13 cellular contexts compared by ENCODE assay signal in the genomic region with DNA sequence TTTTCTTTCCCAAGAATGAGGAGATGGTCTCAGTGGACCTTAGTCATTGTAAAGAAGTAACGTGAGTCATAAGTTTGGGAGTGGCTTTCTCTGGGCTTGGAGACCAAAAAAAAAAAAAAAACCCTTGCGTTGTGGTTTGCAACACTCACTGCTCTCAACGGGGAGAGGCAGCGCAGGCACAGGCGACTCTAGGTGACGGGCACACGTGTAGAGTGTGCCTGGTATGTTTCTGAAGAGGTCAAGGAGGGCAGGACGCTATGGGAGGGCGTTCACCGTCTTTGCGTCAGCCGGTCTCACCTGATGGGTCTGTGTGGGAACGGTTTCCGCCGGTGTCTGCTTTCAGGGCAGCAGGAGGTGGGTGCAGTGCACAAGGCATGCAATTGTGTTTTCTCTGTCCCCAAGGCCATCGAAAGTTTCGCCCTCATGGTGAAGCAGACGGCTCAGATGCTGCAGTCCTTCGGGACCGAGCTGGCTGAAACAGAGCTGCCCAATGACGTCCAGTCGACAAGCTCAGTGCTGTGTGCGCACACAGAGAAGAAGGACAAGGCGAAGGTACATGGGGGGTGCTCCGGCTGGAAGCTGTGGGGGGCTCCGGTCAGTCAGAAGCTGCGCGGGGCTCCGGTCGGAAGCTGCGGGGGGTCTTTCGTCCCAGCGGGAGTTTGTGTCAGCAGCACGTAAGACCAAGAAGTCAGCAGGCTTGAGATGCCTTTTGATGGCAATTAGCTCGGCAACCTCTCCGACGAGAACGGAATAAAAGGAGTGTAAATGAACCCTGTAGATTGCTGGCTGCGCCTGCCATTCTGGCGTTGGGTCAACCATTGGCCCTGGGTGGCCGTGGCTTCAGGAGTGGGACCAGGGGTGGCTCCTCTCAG. TPM values are rescaled to one million over a fixed set of nuclear protein-coding genes. Genes with fewer than 3 reads are reported as not detected.
DNase-seq lines count a peak whose midpoint lies in the region; ATAC-seq, FAIRE-seq and TF ChIP-seq lines count a peak whose summit lies in the region.
"Had no signal": no experiment of that assay in that cellular context is flagged by ENCODE, and none has a peak within 500 bp of the region (broad histone marks: within the 10 kb centered on the region; RNA-seq: fewer than 3 reads in every experiment).

No MANE protein-coding gene starts in this region.

- H3K4me1 Mint-ChIP-seq in GM23338, result peaks cover 3% of the 10 kb centered on the region; the same call in 2 of the 3 replicates
- H3K4me1 Mint-ChIP-seq: stimulated activated memory B cell treated with anti-CD40 and anti-IgM and Interleukin-4, amounts not matched to agents 10 μg/mL and 1 μg/mL and 100 μg/mL, for 72 hours had no signal

- ATAC-seq in GM23338, result no peak
- no peak for ATAC-seq in HG02970 (IDR thresholded peaks at IDR 0.05; ENCODE audit: low FRiP score, unreplicated experiment)

- H3K4me2 ChIP-seq in GM23338, result no peak overlapping the region

- H3K36me3 Mint-ChIP-seq in GM23338 (ENCODE audit: low read depth), result no peaks in the 10 kb centered on the region; the same call in 2 of the 3 replicates
- H3K36me3 Mint-ChIP-seq: stimulated activated memory B cell treated with anti-CD40 and anti-IgM and Interleukin-4, amounts not matched to agents 10 μg/mL and 1 μg/mL and 100 μg/mL, for 72 hours had no signal

- DNase-seq in GM23338 (ENCODE audit: low spot score), result no peak
- DNase-seq in OCI-M1 (lab: John Stamatoyannopoulos, UW), result peak; percentile 42
- peak; percentile 92 for DNase-seq in fibroblast of the aortic adventitia (ENCODE audit: low read depth)
- no peak for DNase-seq in HCEC 1CT
- DNase-seq in GM12892 (ENCODE audit: insufficient read length), result no peak
- DNase-seq in DMS 273 treated with DMSO at 0.1 percent for 48 hours (lab: John Stamatoyannopoulos, UW), result no peak
- DNase-seq: DMS153, NCI-H524, sigmoid colon had no signal

- H2AFZ ChIP-seq in GM23338, result no peak overlapping the region

- no peaks in the 10 kb centered on the region for H4K20me1 ChIP-seq in GM23338 (replicated peaks; ENCODE audit: insufficient read depth)

- peaks cover 11% of the 10 kb centered on the region for H3K27me3 Mint-ChIP-seq in GM23338 (ENCODE audit: insufficient read depth, low read depth, poor library complexity)
- H3K27me3 Mint-ChIP-seq: stimulated activated memory B cell treated with anti-CD40 and anti-IgM and Interleukin-4, amounts not matched to agents 10 μg/mL and 1 μg/mL and 100 μg/mL, for 72 hours had no signal

- H3F3A ChIP-seq in GM23338 (replicated peaks; ENCODE audit: low read depth), result no peaks in the 10 kb centered on the region

- no peaks in the 10 kb centered on the region for H3K36me3 ChIP-seq in GM23338 (ENCODE audit: insufficient read depth)
- H3K36me3 ChIP-seq in skeletal muscle tissue (ENCODE audit: control insufficient read depth in 3 of 3, insufficient read depth in 3 of 3, low read length in 3 of 3), result no peaks in the 10 kb centered on the region
- H3K36me3 ChIP-seq: sigmoid colon had no signal

- no peaks in the 10 kb centered on the region for H3K79me2 ChIP-seq in GM23338 (replicated peaks; ENCODE audit: insufficient read depth)

- H3K27me3 ChIP-seq in GM23338 (ENCODE audit: insufficient read depth) (no peaks in the 10 kb centered on the region), skeletal muscle tissue (ENCODE audit: control insufficient read depth in 3 of 3, insufficient read depth in 3 of 3, low read length in 3 of 3) (peaks cover 0 to 15% (median 10%) of the 10 kb centered on the region in 3 donors)
- H3K27me3 ChIP-seq: sigmoid colon had no signal

- H3K9ac ChIP-seq in skeletal muscle tissue (ENCODE audit: low read depth in 1 of 3, low read length in 3 of 3), result peak overlapping the region in 1 of 3 donors; percentile 16

- H3K4me1 ChIP-seq in GM23338 (ENCODE audit: insufficient read depth) (no peaks in the 10 kb centered on the region), skeletal muscle tissue (ENCODE audit: control insufficient read depth in 3 of 3, insufficient read depth in 3 of 3, low read length in 3 of 3) (peaks cover 0 to 4% (median 2%) of the 10 kb centered on the region in 3 donors)
- H3K4me1 ChIP-seq: sigmoid colon had no signal

- H3K9me3 Mint-ChIP-seq in GM23338, result no peaks in the 10 kb centered on the region
- H3K9me3 Mint-ChIP-seq: activated T-helper 1 cell treated with anti-CD3 and anti-CD28 coated beads, Interleukin-12 subunit alpha, Interleukin-12 subunit beta, Interleukin-2, Interleukin-4 antibody, amounts not matched to agents 30 ng/mL and 10 ng/mL and 1 ng/mL, durations not matched to agents 14 hours and 24 hours and 36 hours; stimulated activated memory B cell treated with anti-CD40 and anti-IgM and Interleukin-4, amounts not matched to agents 10 μg/mL and 1 μg/mL and 100 μg/mL, for 72 hours had no signal

- no peak overlapping the region for H3K4me3 Mint-ChIP-seq in GM23338
- H3K4me3 Mint-ChIP-seq: activated T-helper 1 cell treated with anti-CD3 and anti-CD28 coated beads, Interleukin-12 subunit alpha, Interleukin-12 subunit beta, Interleukin-2, Interleukin-4 antibody, amounts not matched to agents 30 ng/mL and 10 ng/mL and 1 ng/mL, durations not matched to agents 14 hours and 24 hours and 36 hours; stimulated activated memory B cell treated with anti-CD40 and anti-IgM and Interleukin-4, amounts not matched to agents 10 μg/mL and 1 μg/mL and 100 μg/mL, for 72 hours had no signal

- TF ChIP-seq CTCF in GM23338 (conservative IDR thresholded peaks at IDR 0.05; ENCODE audit: low read depth in 2 of 2) (no peak), fibroblast of the aortic adventitia (IDR thresholded peaks at IDR 0.05; ENCODE audit: insufficient read depth, low read length) (no peak)

- H3K9me2 ChIP-seq in GM23338 (ENCODE audit: insufficient read depth), result no peaks in the 10 kb centered on the region

- FAIRE-seq in GM12892 (lab: Jason Lieb, UNC), result no peak

- no peak overlapping the region for H3K4me3 ChIP-seq in GM23338
- H3K4me3 ChIP-seq in fibroblast of the aortic adventitia (ENCODE audit: low read depth, low read length), result peak overlapping the region; percentile 52
- H3K4me3 ChIP-seq in skeletal muscle tissue (ENCODE audit: low read length in 3 of 3), result peak overlapping the region in 2 of 3 donors; percentile 33 to 60
- H3K4me3 ChIP-seq: sigmoid colon had no signal

- peak overlapping the region; percentile 61; the same call in 1 of the 2 replicates for H3K27ac Mint-ChIP-seq in GM23338
- H3K27ac Mint-ChIP-seq: activated T-helper 1 cell treated with anti-CD3 and anti-CD28 coated beads, Interleukin-12 subunit alpha, Interleukin-12 subunit beta, Interleukin-2, Interleukin-4 antibody, amounts not matched to agents 30 ng/mL and 10 ng/mL and 1 ng/mL, durations not matched to agents 14 hours and 24 hours and 36 hours; stimulated activated memory B cell treated with anti-CD40 and anti-IgM and Interleukin-4, amounts not matched to agents 10 μg/mL and 1 μg/mL and 100 μg/mL, for 72 hours had no signal

- no peaks in the 10 kb centered on the region for H3K9me3 ChIP-seq in skeletal muscle tissue (ENCODE audit: control insufficient read depth in 3 of 3, low read length in 3 of 3)
- H3K9me3 ChIP-seq: sigmoid colon had no signal

- no peak overlapping the region for H3K27ac ChIP-seq in GM23338 (ENCODE audit: low read depth)
- H3K27ac ChIP-seq in skeletal muscle tissue (ENCODE audit: low read depth, low read length), result no peak overlapping the region
- H3K27ac ChIP-seq: sigmoid colon had no signal

- no peak for TF ChIP-seq POLR2A in GM12892 (IDR thresholded peaks at IDR 0.05; ENCODE audit: low read depth, low read length)

RNA-seq across cellular contexts. Expression of a gene that starts 40.8 kb away (rescaled TPM):
- total RNA-seq in GM23338 (2014; rRNA removed; shearing (Covaris generic)), result 0.16 and 0.24 TPM in 2 replicates
- polyA plus RNA-seq in GM23338 (2016; fragmentation: Nextera tagmentation; extraction: Ambion mirVana), result 0.16 and 0.21 TPM in 2 replicates
- total RNA-seq in fibroblast of the aortic adventitia (ENCODE audit: low replicate concordance) (under 0.01 TPM in 1 of 2 replicates, not detected in the other), skeletal muscle tissue (under 0.01 TPM)
- polyA plus RNA-seq in GM12892 (2012; ENCODE audit: missing spikeins), result not detected
- total RNA-seq: activated T-helper 1 cell treated with anti-CD3 and anti-CD28 coated beads, Interleukin-12 subunit alpha, Interleukin-12 subunit beta, Interleukin-2, Interleukin-4 antibody, amounts not matched to agents 30 ng/mL and 10 ng/mL and 1 ng/mL, durations not matched to agents 14 hours and 24 hours and 36 hours; sigmoid colon had no signal

RNA-seq across cellular contexts. Expression of a gene that starts 57.8 kb away (rescaled TPM):
- 0.76 and 1.0 TPM in 2 replicates for total RNA-seq in GM23338 (2014; rRNA removed; shearing (Covaris generic))
- 1.6 and 1.7 TPM in 2 replicates for polyA plus RNA-seq in GM23338 (2016; fragmentation: Nextera tagmentation; extraction: Ambion mirVana)
- total RNA-seq in fibroblast of the aortic adventitia (ENCODE audit: low replicate concordance) (2.7 and 12.6 TPM in 2 replicates), skeletal muscle tissue (33.9 TPM)
- not detected for polyA plus RNA-seq in GM12892 (2012; ENCODE audit: missing spikeins)
- total RNA-seq: activated T-helper 1 cell treated with anti-CD3 and anti-CD28 coated beads, Interleukin-12 subunit alpha, Interleukin-12 subunit beta, Interleukin-2, Interleukin-4 antibody, amounts not matched to agents 30 ng/mL and 10 ng/mL and 1 ng/mL, durations not matched to agents 14 hours and 24 hours and 36 hours had no signal

Comparison
In these comparisons a context has a peak if more than half of its experiments do, and no peak if none do; other contexts are left out.
1. DNase-seq: peak in OCI-M1 (single experiment) and fibroblast of the aortic adventitia (single experiment); none in GM23338 (single experiment), HCEC 1CT (single experiment), GM12892 (single experiment) and DMS 273 treated with DMSO at 0.1 percent for 48 hours (single experiment).